ENCODE assay signal across 9 cellular contexts in genomic region chr4:3305610-3306371, GRCh38. TPM values are rescaled to one million over a fixed set of nuclear protein-coding genes. Genes with fewer than 3 reads are reported as not detected.
A peak's percentile ranks its signal among the peaks of the same experiment; 100 is the strongest.
DNase-seq lines count a peak whose midpoint lies in the region; ATAC-seq and TF ChIP-seq lines count a peak whose summit lies in the region.
"Had no signal": no experiment of that assay in that cellular context is flagged by ENCODE, and none has a peak within 500 bp of the region (broad histone marks: within the 10 kb centered on the region; RNA-seq: fewer than 3 reads in every experiment).

No MANE protein-coding gene starts in this region.

- H3K27ac Mint-ChIP-seq in CD4-positive, alpha-beta T cell, result peak overlapping the region; percentile 85

- H3K9ac ChIP-seq in colonic mucosa (ENCODE audit: low read depth in 2 of 2, low read length in 2 of 2), result no peak overlapping the region

- peaks cover 6% of the 10 kb centered on the region for H3K4me1 ChIP-seq in colonic mucosa

- no peak overlapping the region for H3K27ac ChIP-seq in CD4-positive, alpha-beta T cell (ENCODE audit: low read depth, low read length)
- peak overlapping the region; percentile 14 for H3K27ac ChIP-seq in colonic mucosa

- H3K4me3 Mint-ChIP-seq in CD4-positive, alpha-beta T cell, result peak overlapping the region; percentile 65

- no peak for TF ChIP-seq CTCF in CD4-positive, alpha-beta T cell (IDR thresholded peaks at IDR 0.05)
- TF ChIP-seq CTCF in colonic mucosa (IDR thresholded peaks at IDR 0.05), result no peak

- ATAC-seq in CD4-positive, alpha-beta T cell (ENCODE audit: poor library complexity), result no peak
- ATAC-seq in HG02588 (IDR thresholded peaks at IDR 0.05; ENCODE audit: unreplicated experiment), result no peak

- H3K27me3 Mint-ChIP-seq in CD4-positive, alpha-beta T cell, result no peaks in the 10 kb centered on the region

- DNase-seq in CD4-positive, alpha-beta T cell, result peak in 2 of 10 experiments; percentile 25 to 30
- DNase-seq in Kasumi-1 (lab: John Stamatoyannopoulos, UW), result peak; percentile 77 to 80
- DNase-seq in colonic mucosa, result peak; percentile 29
- peak; percentile 61 for DNase-seq in midbrain (lab: John Stamatoyannopoulos, UW)
- no peak for DNase-seq in cerebellum (ENCODE audit: low spot score)
- no peak for DNase-seq in D341Med (ENCODE audit: low spot score)
- DNase-seq in HPDE6-E6E7 (ENCODE audit: extremely low spot score), result no peak

- no peaks in the 10 kb centered on the region for H3K9me3 ChIP-seq in CD4-positive, alpha-beta T cell (ENCODE audit: control insufficient read depth, low read length)
- no peaks in the 10 kb centered on the region for H3K9me3 ChIP-seq in colonic mucosa

- H3K36me3 ChIP-seq in colonic mucosa, result no peaks in the 10 kb centered on the region

- no peak overlapping the region for H3K4me3 ChIP-seq in colonic mucosa
- H3K4me3 ChIP-seq: skin epidermis had no signal

- peaks cover 72% of the 10 kb centered on the region for H3K4me1 Mint-ChIP-seq in CD4-positive, alpha-beta T cell (ENCODE audit: low read depth)

- no peaks in the 10 kb centered on the region for H3K36me3 Mint-ChIP-seq in CD4-positive, alpha-beta T cell (ENCODE audit: low read depth)

- no peaks in the 10 kb centered on the region for H3K27me3 ChIP-seq in CD4-positive, alpha-beta T cell (ENCODE audit: control insufficient read depth, insufficient read depth, low read length)
- no peaks in the 10 kb centered on the region for H3K27me3 ChIP-seq in colonic mucosa

- no peaks in the 10 kb centered on the region for H3K9me3 Mint-ChIP-seq in CD4-positive, alpha-beta T cell

- POLR2A ChIA-PET in CD4-positive, alpha-beta T cell (lab: Charles Lee), result interaction anchor here (1.8 kb wide), 1 partner anchor 103 kb away, joined by 4 read pairs; no protein-coding TSS in a partner anchor

- CTCF ChIA-PET in CD4-positive, alpha-beta T cell (lab: Charles Lee), result no interaction called here

- intact Hi-C loops in CD4-positive, alpha-beta T cell (cut with DNase I, micrococcal nuclease), result loop anchor here in 1 of 2 experiments (10.0 kb wide), 1 partner anchor 49 kb away; no protein-coding TSS in a partner anchor
- intact Hi-C loops in colonic mucosa (cut with DNase I), result no loop called here

RNA-seq across cellular contexts. Expression of gene RGS12, which starts 13.0 kb away (rescaled TPM):
- 10 to 100 TPM; 14.1 to 16.9 TPM for total RNA-seq in CD4-positive, alpha-beta T cell
- total RNA-seq in colonic mucosa (10 to 100 TPM; 18.0 to 25.7 TPM), cerebellum (87.5 TPM)

RNA-seq across cellular contexts. Expression of gene MSANTD1, which starts 56.8 kb away (rescaled TPM):
- total RNA-seq in CD4-positive, alpha-beta T cell, result under 1 TPM; 0.67 to 0.74 TPM
- total RNA-seq in colonic mucosa (1 to 10 TPM in 1 of 2 donors, under 1 TPM in 1; 0.40 to 1.3 TPM), cerebellum (3.8 TPM)

Comparison
In these comparisons a context has a peak if more than half of its experiments do, and no peak if none do; other contexts are left out.
1. DNase-seq: peak in Kasumi-1 (2 of 2), colonic mucosa (single experiment) and midbrain (single experiment); none in cerebellum (single experiment), D341Med (single experiment) and HPDE6-E6E7 (single experiment).